In genomic region chr20:3797226-3797545, GRCh38 we compare ENCODE assay signal across 8 cellular contexts. TPM values are rescaled to one million over a fixed set of nuclear protein-coding genes. Genes with fewer than 3 reads are reported as not detected.
DNase-seq lines count a peak whose midpoint lies in the region; ATAC-seq and TF ChIP-seq lines count a peak whose summit lies in the region.

No MANE protein-coding gene starts in this region.

- DNase-seq in GM06990 (ENCODE audit: extremely low read depth, insufficient read length) = no peak
- no peak for DNase-seq in RWPE1 (ENCODE audit: low spot score)
- no peak for DNase-seq in epithelial cell of esophagus (ENCODE audit: low read depth)
- no peak for DNase-seq in progenitor cell of endocrine pancreas (ENCODE audit: low spot score, unreplicated experiment)
- no peak for DNase-seq in NCI-H128 (lab: John Stamatoyannopoulos, UW; ENCODE audit: unreplicated experiment)
- DNase-seq in H4 (ENCODE audit: low spot score) = no peak
- no peak for DNase-seq in cortex of kidney (lab: John Stamatoyannopoulos, UW)

- CTCF ChIA-PET in RWPE1 (lab: Yijun Ruan, JAX) = interaction anchor here (3.5 kb wide), 1 partner anchor 21 kb away, joined by 17 read pairs; no protein-coding TSS in a partner anchor

- no peak overlapping the region for H3K27ac Mint-ChIP-seq in progenitor cell of endocrine pancreas

- ATAC-seq in GM18870 (IDR thresholded peaks at IDR 0.05; ENCODE audit: unreplicated experiment) = no peak

- no peaks in the 10 kb centered on the region for H3K27me3 Mint-ChIP-seq in progenitor cell of endocrine pancreas

- H3K27ac ChIP-seq in RWPE1 = peak overlapping the region; percentile 100

- H3K4me1 Mint-ChIP-seq in progenitor cell of endocrine pancreas (ENCODE audit: low read depth) = peaks cover 35% of the 10 kb centered on the region

- POLR2A ChIA-PET in RWPE1 (lab: Yijun Ruan, JAX; ENCODE audit: low non-redundant PET) = no interaction called here

- H3K9me3 Mint-ChIP-seq in progenitor cell of endocrine pancreas (ENCODE audit: low read depth) = no peaks in the 10 kb centered on the region

- H3K27me3 ChIP-seq in GM06990 (replicated peaks; ENCODE audit: control insufficient read depth, insufficient read depth, low read length) = no peaks in the 10 kb centered on the region

- TF ChIP-seq CTCF in GM06990 (IDR thresholded peaks at IDR 0.05; ENCODE audit: insufficient read depth, low read length, poor library complexity, severe bottlenecking) (no peak), RWPE1 (conservative IDR thresholded peaks at IDR 0.05; ENCODE audit: low read depth) (no peak), epithelial cell of esophagus (IDR thresholded peaks at IDR 0.05; ENCODE audit: insufficient read depth, low read depth, low read length, missing control alignments) (no peak), progenitor cell of endocrine pancreas (IDR thresholded peaks at IDR 0.05; ENCODE audit: unreplicated experiment) (no peak)

- peak overlapping the region; percentile 74 for H3K4me3 Mint-ChIP-seq in progenitor cell of endocrine pancreas (ENCODE audit: low read depth)

- no peaks in the 10 kb centered on the region for H3K36me3 Mint-ChIP-seq in progenitor cell of endocrine pancreas (ENCODE audit: insufficient read depth)

- H3K4me3 ChIP-seq in GM06990 (replicated peaks; ENCODE audit: low read depth, low read length) (peak overlapping the region; percentile 82), epithelial cell of esophagus (ENCODE audit: low read length) (peak overlapping the region; percentile 66)

- peaks cover 3% of the 10 kb centered on the region for H3K36me3 ChIP-seq in GM06990 (ENCODE audit: control insufficient read depth, insufficient read depth, low read length)

RNA-seq across cellular contexts. Expression of gene CDC25B, which starts 1.1 kb away (rescaled TPM):
- 36.7 and 37.6 TPM in 2 replicates for total RNA-seq in progenitor cell of endocrine pancreas
- 35.7 and 39.6 TPM in 2 replicates for total RNA-seq in H4 (2014; rRNA removed; shearing (Covaris generic))

RNA-seq across cellular contexts. Expression of gene CENPB, which starts 10.6 kb away (rescaled TPM):
- 49.6 and 53.8 TPM in 2 replicates for total RNA-seq in progenitor cell of endocrine pancreas
- total RNA-seq in H4 (2014; rRNA removed; shearing (Covaris generic)) = 24.3 and 45.5 TPM in 2 replicates

RNA-seq across cellular contexts. Expression of gene SPEF1, which starts 15.9 kb away (rescaled TPM):
- total RNA-seq in progenitor cell of endocrine pancreas = 1.7 and 1.9 TPM in 2 replicates
- 0.21 TPM in 1 of 2 replicates, not detected in the other for total RNA-seq in H4 (2014; rRNA removed; shearing (Covaris generic))

RNA-seq across cellular contexts. Expression of gene AP5S1, which starts 23.2 kb away (rescaled TPM):
- 12.3 and 13.2 TPM in 2 replicates for total RNA-seq in progenitor cell of endocrine pancreas
- 16.7 and 16.9 TPM in 2 replicates for total RNA-seq in H4 (2014; rRNA removed; shearing (Covaris generic))

RNA-seq across cellular contexts. Expression of gene ADISSP, which starts 29.6 kb away (rescaled TPM):
- total RNA-seq in progenitor cell of endocrine pancreas = 18.9 and 20.2 TPM in 2 replicates
- 38.3 and 38.9 TPM in 2 replicates for total RNA-seq in H4 (2014; rRNA removed; shearing (Covaris generic))
